ENCODE assay signal across 8 cellular contexts in the genomic region with DNA sequence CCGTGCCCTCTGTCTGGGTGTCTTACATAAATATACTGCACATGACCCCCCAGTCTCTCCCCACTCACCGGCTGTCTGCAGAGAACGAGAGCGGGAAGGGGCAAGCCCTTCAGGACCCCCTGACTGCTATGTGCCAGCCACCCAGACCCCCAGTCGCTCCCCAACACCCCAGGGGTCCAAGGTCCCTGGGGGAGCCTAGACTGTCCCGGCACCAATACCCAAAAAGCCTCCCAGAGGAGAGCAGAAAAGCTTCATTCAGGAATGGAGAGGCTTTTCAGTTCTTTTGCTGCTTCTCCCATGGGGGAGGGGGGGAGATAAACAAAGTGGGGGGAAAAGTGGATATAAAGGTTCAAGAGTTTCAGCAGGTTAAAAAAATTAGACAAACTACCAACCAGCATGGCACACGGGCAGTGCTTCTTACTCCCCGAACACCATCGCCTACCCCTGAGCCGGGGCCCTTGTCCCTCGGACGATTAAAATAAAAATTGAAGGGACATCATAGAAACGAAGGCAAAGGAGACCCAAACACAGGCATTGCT. TPM values are rescaled to one million over a fixed set of nuclear protein-coding genes. Genes with fewer than 3 reads are reported as not detected.
DNase-seq lines count a peak whose midpoint lies in the region; ATAC-seq and TF ChIP-seq lines count a peak whose summit lies in the region.

No MANE protein-coding gene starts in this region.

- TF ChIP-seq CTCF in GM12864 (IDR thresholded peaks at IDR 0.05; ENCODE audit: low read depth, low read length, missing control alignments) (no peak), OCI-LY1 (IDR thresholded peaks at IDR 0.05; ENCODE audit: low read length) (no peak)

- DNase-seq in GM12864 (ENCODE audit: low read depth) (no peak), dermis blood vessel endothelial cell (peak; percentile 29), NCI-H82 treated with DMSO at 0.1 percent for 48 hours (lab: John Stamatoyannopoulos, UW; ENCODE audit: unreplicated experiment) (no peak), AML-193 (lab: John Stamatoyannopoulos, UW) (no peak), OCI-M2 (lab: John Stamatoyannopoulos, UW; ENCODE audit: unreplicated experiment) (no peak)
- no peak for DNase-seq in natural killer cell treated with Interleukin-12 subunit alpha and Interleukin-12 subunit beta and Interleukin-15 and Interleukin-18, amount 100 ng/mL, for 72 hours (ENCODE audit: low spot score)

- no peaks in the 10 kb centered on the region for H3K9me2 ChIP-seq in OCI-LY1 (ENCODE audit: low read depth, low read length)

- H3K9me3 ChIP-seq in OCI-LY1 (ENCODE audit: low read length): no peaks in the 10 kb centered on the region

- no peak for ATAC-seq in natural killer cell treated with Interleukin-12 subunit alpha and Interleukin-12 subunit beta and Interleukin-15 and Interleukin-18, amount 100 ng/mL, for 72 hours
- no peak for ATAC-seq in HG03439 (IDR thresholded peaks at IDR 0.05; ENCODE audit: unreplicated experiment)

- H3K27ac ChIP-seq in OCI-LY1 (ENCODE audit: low read depth, low read length, poor library complexity, severe bottlenecking): no peak overlapping the region

- peak overlapping the region; percentile 54 for H3K4me2 ChIP-seq in OCI-LY1 (ENCODE audit: low read length)

- peak overlapping the region; percentile 80 to 84 for H3K27ac Mint-ChIP-seq in natural killer cell treated with Interleukin-12 subunit alpha and Interleukin-12 subunit beta and Interleukin-15 and Interleukin-18, amount 100 ng/mL, for 72 hours

- peaks cover 35% of the 10 kb centered on the region for H3K4me1 ChIP-seq in OCI-LY1 (ENCODE audit: insufficient read depth, low read length, severe bottlenecking)

- no peaks in the 10 kb centered on the region for H3K36me3 ChIP-seq in OCI-LY1 (ENCODE audit: insufficient read depth, low read length)

- H3K27me3 Mint-ChIP-seq in natural killer cell treated with Interleukin-12 subunit alpha and Interleukin-12 subunit beta and Interleukin-15 and Interleukin-18, amount 100 ng/mL, for 72 hours: no peaks in the 10 kb centered on the region

- H3K27me3 ChIP-seq in OCI-LY1 (ENCODE audit: insufficient read depth, low read length): peaks cover 12% of the 10 kb centered on the region; the same call in 1 of the 2 replicates

- H3K4me3 Mint-ChIP-seq in natural killer cell treated with Interleukin-12 subunit alpha and Interleukin-12 subunit beta and Interleukin-15 and Interleukin-18, amount 100 ng/mL, for 72 hours: peak overlapping the region; percentile 94

- no peaks in the 10 kb centered on the region for H3K9me3 Mint-ChIP-seq in natural killer cell treated with Interleukin-12 subunit alpha and Interleukin-12 subunit beta and Interleukin-15 and Interleukin-18, amount 100 ng/mL, for 72 hours

- H3K9ac ChIP-seq in OCI-LY1 (ENCODE audit: low read length): peak overlapping the region; percentile 54; the same call in 1 of the 2 replicates

- no peak overlapping the region for H2AFZ ChIP-seq in OCI-LY1 (ENCODE audit: low read length)

- H4K20me1 ChIP-seq in OCI-LY1 (ENCODE audit: insufficient read depth, low read length): no peaks in the 10 kb centered on the region

- H3K79me2 ChIP-seq in OCI-LY1 (ENCODE audit: insufficient read depth, low read length): no peaks in the 10 kb centered on the region

- peak overlapping the region; percentile 74 for H3K4me3 ChIP-seq in GM12864 (ENCODE audit: low read depth, low read length)
- peak overlapping the region; percentile 58 for H3K4me3 ChIP-seq in OCI-LY1 (ENCODE audit: low read depth, low read length, poor library complexity, severe bottlenecking)

- peaks cover 49 to 51% of the 10 kb centered on the region in 2 donors for H3K4me1 Mint-ChIP-seq in natural killer cell treated with Interleukin-12 subunit alpha and Interleukin-12 subunit beta and Interleukin-15 and Interleukin-18, amount 100 ng/mL, for 72 hours (ENCODE audit: low read depth in 2 of 2)

- no peaks in the 10 kb centered on the region for H3F3A ChIP-seq in OCI-LY1 (ENCODE audit: insufficient read depth, low read length)

- no peaks in the 10 kb centered on the region for H3K36me3 Mint-ChIP-seq in natural killer cell treated with Interleukin-12 subunit alpha and Interleukin-12 subunit beta and Interleukin-15 and Interleukin-18, amount 100 ng/mL, for 72 hours

RNA-seq across cellular contexts. Expression of gene CSNK1E, which starts 1.4 kb away (rescaled TPM):
- 127 and 141 TPM in 2 replicates for total RNA-seq in dermis blood vessel endothelial cell
- total RNA-seq in natural killer cell treated with Interleukin-12 subunit alpha and Interleukin-12 subunit beta and Interleukin-15 and Interleukin-18, amount 100 ng/mL, for 72 hours: 100 to 1,000 TPM; 107 to 156 TPM

RNA-seq across cellular contexts. Expression of gene TMEM184B, which starts 43.1 kb away (rescaled TPM):
- total RNA-seq in dermis blood vessel endothelial cell: 36.2 and 49.4 TPM in 2 replicates
- 10 to 100 TPM; 59.4 to 59.8 TPM for total RNA-seq in natural killer cell treated with Interleukin-12 subunit alpha and Interleukin-12 subunit beta and Interleukin-15 and Interleukin-18, amount 100 ng/mL, for 72 hours
